In the genomic region with DNA sequence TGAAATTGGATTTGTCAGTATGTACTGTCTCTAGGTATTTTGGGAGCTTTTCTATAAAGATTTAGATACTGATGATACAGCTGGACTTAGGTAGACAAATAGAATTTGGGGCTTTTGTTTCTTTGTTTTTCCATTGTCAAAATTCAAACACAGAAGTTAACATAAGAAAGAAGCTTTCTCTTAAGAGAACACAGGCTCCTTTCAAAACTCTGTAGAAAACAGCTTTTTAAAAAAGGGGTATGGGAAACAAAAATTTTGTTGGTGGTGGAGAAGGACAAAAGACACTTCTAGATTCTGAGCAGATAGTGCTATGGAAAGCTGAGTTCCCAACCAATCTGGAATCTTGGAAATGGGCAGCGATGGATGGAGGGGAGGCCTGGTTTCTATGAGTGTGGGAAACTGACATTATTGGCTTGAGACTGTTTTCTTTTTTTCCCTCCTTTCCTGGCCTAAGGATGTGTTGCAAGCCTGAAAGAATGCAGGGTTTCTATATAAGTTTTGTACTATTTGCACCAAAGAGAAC, we compare ENCODE assay signal across 26 cellular contexts.
DNase-seq lines count a peak whose midpoint lies in the region; ATAC-seq and TF ChIP-seq lines count a peak whose summit lies in the region.
"Had no signal": no experiment of that assay in that cellular context is flagged by ENCODE, and none has a peak within 500 bp of the region (broad histone marks: within the 10 kb centered on the region; RNA-seq: fewer than 3 reads in every experiment).

No MANE protein-coding gene starts in this region.

- intact Hi-C loops in dorsolateral prefrontal cortex (cut with DNase I) (no loop called here), A673 (cut with micrococcal nuclease; ENCODE audit: unreplicated experiment) (no loop called here)
- intact Hi-C loops in activated CD4-positive, alpha-beta T cell treated with anti-CD3 and anti-CD28 coated beads for 36 hours (cut with DNase I, micrococcal nuclease): no loop called here

- H3K4me1 Mint-ChIP-seq in activated T-cell treated with anti-CD3 and anti-CD28 coated beads, Interleukin-2, amount 50 U/mL, for 72 hours (ENCODE audit: low read depth): no peaks in the 10 kb centered on the region
- H3K4me1 Mint-ChIP-seq in activated CD4-positive, alpha-beta T cell treated with anti-CD3 and anti-CD28 coated beads for 36 hours: no peaks in the 10 kb centered on the region
- H3K4me1 Mint-ChIP-seq: CD4-positive, CD25-positive, alpha-beta regulatory T cell had no signal

- H3K27me3 ChIP-seq in ACC112 (ENCODE audit: insufficient read depth, low read length) (no peaks in the 10 kb centered on the region), HUES48 (ENCODE audit: control insufficient read depth, insufficient read depth, low read length) (peaks cover 32% of the 10 kb centered on the region), dorsolateral prefrontal cortex (no peaks in the 10 kb centered on the region), iPS-15b (ENCODE audit: control insufficient read depth, insufficient read depth, low read length) (peaks cover 25% of the 10 kb centered on the region), A673 (replicated peaks; ENCODE audit: insufficient read depth, low read depth, low read length, poor library complexity) (no peaks in the 10 kb centered on the region)

- H3K27me3 Mint-ChIP-seq in activated T-cell treated with anti-CD3 and anti-CD28 coated beads, Interleukin-2, amount 50 U/mL, for 72 hours (ENCODE audit: low read depth): peaks cover 18% of the 10 kb centered on the region
- peaks cover 11% of the 10 kb centered on the region for H3K27me3 Mint-ChIP-seq in activated CD4-positive, alpha-beta T cell treated with anti-CD3 and anti-CD28 coated beads for 36 hours
- H3K27me3 Mint-ChIP-seq: CD4-positive, CD25-positive, alpha-beta regulatory T cell had no signal

- H3K4me3 ChIP-seq in ACC112 (ENCODE audit: low read depth, low read length) (no peak overlapping the region), HUES48 (ENCODE audit: low read depth, low read length) (peak overlapping the region; percentile 79), dorsolateral prefrontal cortex (no peak overlapping the region), iPS-15b (ENCODE audit: low read depth, low read length) (peak overlapping the region; percentile 42), A673 (ENCODE audit: low read depth, low read length, poor library complexity, severe bottlenecking) (no peak overlapping the region)
- H3K4me3 ChIP-seq: GM23248, PC-9 had no signal

- H3K36me3 Mint-ChIP-seq in activated T-cell treated with anti-CD3 and anti-CD28 coated beads, Interleukin-2, amount 50 U/mL, for 72 hours (ENCODE audit: insufficient read depth in 2 of 2): peaks cover 3% of the 10 kb centered on the region in 2 donors
- H3K36me3 Mint-ChIP-seq in activated CD4-positive, alpha-beta T cell treated with anti-CD3 and anti-CD28 coated beads for 36 hours (ENCODE audit: low read depth): no peaks in the 10 kb centered on the region
- H3K36me3 Mint-ChIP-seq: CD4-positive, CD25-positive, alpha-beta regulatory T cell had no signal

- CTCF ChIA-PET in activated CD4-positive, alpha-beta T cell treated with anti-CD3 and anti-CD28 coated beads for 36 hours (lab: Charles Lee): no interaction called here
- CTCF ChIA-PET in A673 (lab: Charles Lee): no interaction called here

- BruUV-seq in A673 (replicated peaks; lab: Mats Ljungman, UMichigan): no TSS peak

- H3K27ac Mint-ChIP-seq in activated T-cell treated with anti-CD3 and anti-CD28 coated beads, Interleukin-2, amount 50 U/mL, for 72 hours: no peak overlapping the region
- no peak overlapping the region for H3K27ac Mint-ChIP-seq in activated CD4-positive, alpha-beta T cell treated with anti-CD3 and anti-CD28 coated beads for 36 hours
- H3K27ac Mint-ChIP-seq: CD4-positive, CD25-positive, alpha-beta regulatory T cell had no signal

- POLR2A ChIA-PET in activated CD4-positive, alpha-beta T cell treated with anti-CD3 and anti-CD28 coated beads for 36 hours (lab: Charles Lee): no interaction called here
- POLR2A ChIA-PET in A673 (lab: Charles Lee; ENCODE audit: low non-redundant PET): no interaction called here

- H3K9me3 ChIP-seq in HUES48 (ENCODE audit: control insufficient read depth, insufficient read depth, low read length) (no peaks in the 10 kb centered on the region), iPS-15b (ENCODE audit: control insufficient read depth, insufficient read depth, low read length) (no peaks in the 10 kb centered on the region), A673 (ENCODE audit: low read depth, low read length, poor library complexity, severe bottlenecking) (no peaks in the 10 kb centered on the region)

- ATAC-seq in activated T-cell treated with anti-CD3 and anti-CD28 coated beads, Interleukin-2, amount 50 U/mL, for 72 hours (replicated peaks in 1 of 2): no peak
- ATAC-seq in HG02623 (IDR thresholded peaks at IDR 0.05; ENCODE audit: unreplicated experiment): no peak
- no peak for ATAC-seq in activated CD4-positive, alpha-beta T cell treated with anti-CD3 and anti-CD28 coated beads for 36 hours
- ATAC-seq: HCT116 had no signal

- DNase-seq in dorsolateral prefrontal cortex (no peak), A673 (ENCODE audit: low spot score) (no peak)
- no peak for DNase-seq in activated T-cell treated with anti-CD3 and anti-CD28 coated beads, Interleukin-2, amount 50 U/mL, for 72 hours
- DNase-seq in activated CD4-positive, alpha-beta T cell treated with anti-CD3 and anti-CD28 coated beads for 36 hours: no peak
- DNase-seq: CD4-positive, CD25-positive, alpha-beta regulatory T cell; DMS153; DND-41; GM23248; IMR-90; MM.1S; NCI-H1048; NCI-H1417; NCI-H1694; NCI-H2029 treated with DMSO at 0.1 percent for 48 hours; NCI-H446 treated with DMSO at 0.1 percent for 48 hours; NCI-H526; PC-9; RPMI8226; SHP77 had no signal

- H3K36me3 ChIP-seq in ACC112 (ENCODE audit: insufficient read depth, low read length) (no peaks in the 10 kb centered on the region), HUES48 (ENCODE audit: control insufficient read depth, insufficient read depth, low read length) (peaks cover 12% of the 10 kb centered on the region), iPS-15b (ENCODE audit: control insufficient read depth, insufficient read depth, low read length) (peaks cover 5% of the 10 kb centered on the region), A673 (ENCODE audit: insufficient read depth, low read length, poor library complexity, severe bottlenecking) (no peaks in the 10 kb centered on the region)

- H3K27ac ChIP-seq in ACC112 (ENCODE audit: low read depth, low read length) (no peak overlapping the region), HUES48 (ENCODE audit: low read depth, low read length) (peak overlapping the region; percentile 90), dorsolateral prefrontal cortex (peak overlapping the region in 47 of 59 donors; percentile 1 to 84 (median 57)), A673 (ENCODE audit: low read depth, low read length, poor library complexity, severe bottlenecking) (no peak overlapping the region)
- H3K27ac ChIP-seq: 22Rv1, GM23248, KMS-11, PC-9 had no signal

- peaks cover 9 to 11% of the 10 kb centered on the region in 2 donors for H3K9me3 Mint-ChIP-seq in activated T-cell treated with anti-CD3 and anti-CD28 coated beads, Interleukin-2, amount 50 U/mL, for 72 hours
- H3K9me3 Mint-ChIP-seq in activated CD4-positive, alpha-beta T cell treated with anti-CD3 and anti-CD28 coated beads for 36 hours (ENCODE audit: low read depth): peaks cover 4% of the 10 kb centered on the region

- H2AFZ ChIP-seq in ACC112 (ENCODE audit: low read length, unreplicated experiment): peak overlapping the region; percentile 26
- H2AFZ ChIP-seq: GM23248, PC-9 had no signal

- TF ChIP-seq CTCF in dorsolateral prefrontal cortex (IDR thresholded peaks at IDR 0.05 in 54 of 56, conservative IDR thresholded peaks at IDR 0.05 in 2 of 56; ENCODE audit: low read depth in 1 of 56, partially characterized antibody in 56 of 56): no peak
- TF ChIP-seq CTCF in A673 (conservative IDR thresholded peaks at IDR 0.05; ENCODE audit: low read depth, low read length): no peak

- H3K4me1 ChIP-seq in ACC112 (ENCODE audit: control insufficient read depth, insufficient read depth, low read length, unreplicated experiment): no peaks in the 10 kb centered on the region
- H3K4me1 ChIP-seq in HUES48 (ENCODE audit: control insufficient read depth, insufficient read depth, low read length): peaks cover 53% of the 10 kb centered on the region
- peaks cover 38% of the 10 kb centered on the region for H3K4me1 ChIP-seq in iPS-15b (ENCODE audit: control insufficient read depth, insufficient read depth, low read length)
- H3K4me1 ChIP-seq in A673 (ENCODE audit: insufficient read depth, low read length, poor library complexity, severe bottlenecking): no peaks in the 10 kb centered on the region

- H3K79me2 ChIP-seq in ACC112 (ENCODE audit: control insufficient read depth, insufficient read depth, low read length, unreplicated experiment): no peaks in the 10 kb centered on the region

- no peak overlapping the region for H3K4me3 Mint-ChIP-seq in activated T-cell treated with anti-CD3 and anti-CD28 coated beads, Interleukin-2, amount 50 U/mL, for 72 hours
- no peak overlapping the region for H3K4me3 Mint-ChIP-seq in activated CD4-positive, alpha-beta T cell treated with anti-CD3 and anti-CD28 coated beads for 36 hours
- H3K4me3 Mint-ChIP-seq: CD4-positive, CD25-positive, alpha-beta regulatory T cell had no signal

- H3K9ac ChIP-seq in HUES48 (ENCODE audit: low read depth, low read length) (peak overlapping the region; percentile 2; the same call in 1 of the 2 replicates), iPS-15b (ENCODE audit: low read depth, low read length) (peak overlapping the region; percentile 19)
- H3K9ac ChIP-seq: GM23248, KMS-11 had no signal

Comparison
In these comparisons a context has a peak if more than half of its experiments do, and no peak if none do; other contexts are left out.
1. H3K27ac ChIP-seq: peak in HUES48 (single experiment) and dorsolateral prefrontal cortex (47 of 59); none in ACC112 (single experiment) and A673 (single experiment).
2. H3K4me3 ChIP-seq: peak in HUES48 (single experiment) and iPS-15b (single experiment); none in ACC112 (single experiment), dorsolateral prefrontal cortex (0 of 59) and A673 (single experiment).